Comparison of ENCODE assay signal across 8 cellular contexts in the genomic region with DNA sequence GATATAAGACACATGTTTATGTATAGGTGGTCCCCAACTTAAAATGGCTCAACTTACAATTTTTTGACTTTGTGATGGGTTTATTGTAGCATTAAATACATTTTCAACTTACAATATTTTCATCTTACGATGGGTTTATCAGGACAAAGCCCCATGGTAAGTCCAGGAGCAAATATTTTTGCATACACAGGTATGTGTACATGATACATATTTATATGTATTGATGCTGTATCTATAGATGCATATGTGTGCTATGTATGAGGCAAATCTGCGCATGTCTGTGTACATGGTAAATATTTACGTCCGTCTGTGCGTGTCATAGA. TPM values are rescaled to one million over a fixed set of nuclear protein-coding genes. Genes with fewer than 3 reads are reported as not detected.
DNase-seq lines count a peak whose midpoint lies in the region; ATAC-seq and TF ChIP-seq lines count a peak whose summit lies in the region.

No MANE protein-coding gene starts in this region.

- H4K20me1 ChIP-seq in SU-DHL-6 (ENCODE audit: low read depth, low read length) = peaks cover 4% of the 10 kb centered on the region; the same call in 1 of the 2 replicates

- DNase-seq in fibroblast of villous mesenchyme (ENCODE audit: low read depth) (no peak), skeletal muscle cell (ENCODE audit: low read depth) (no peak), glomerular visceral epithelial cell (ENCODE audit: extremely low spot score) (no peak)

- H3K79me2 ChIP-seq in SU-DHL-6 (ENCODE audit: insufficient read depth, low read length) = peaks cover 40% of the 10 kb centered on the region

- peak overlapping the region; percentile 98 for H2AFZ ChIP-seq in SU-DHL-6 (ENCODE audit: low read depth, low read length, severe bottlenecking)

- no peaks in the 10 kb centered on the region for H3K36me3 ChIP-seq in SU-DHL-6 (ENCODE audit: low read length)

- no peaks in the 10 kb centered on the region for H3K9me2 ChIP-seq in SU-DHL-6 (replicated peaks; ENCODE audit: insufficient read depth, low read length)

- H3K9ac ChIP-seq in SU-DHL-6 (ENCODE audit: low read length) = peak overlapping the region; percentile 38; the same call in 1 of the 2 replicates

- no peaks in the 10 kb centered on the region for H3K27me3 ChIP-seq in SU-DHL-6 (ENCODE audit: low read length)

- H3K4me3 ChIP-seq in SU-DHL-6 (ENCODE audit: insufficient read depth, low read length, poor library complexity, severe bottlenecking) (peak overlapping the region; percentile 46), fibroblast of villous mesenchyme (ENCODE audit: low read depth, low read length) (peak overlapping the region; percentile 63), skeletal muscle cell (ENCODE audit: low read depth, low read length) (peak overlapping the region; percentile 58)

- ATAC-seq in GM18508 (IDR thresholded peaks at IDR 0.05; ENCODE audit: insufficient read depth, unreplicated experiment) (peak; percentile 42), HG02623 (IDR thresholded peaks at IDR 0.05; ENCODE audit: unreplicated experiment) (no peak), HG03457 (IDR thresholded peaks at IDR 0.05; ENCODE audit: unreplicated experiment) (no peak)
- ATAC-seq in activated CD4-positive, CD25-positive, alpha-beta regulatory T cell treated with anti-CD3 and anti-CD28 coated beads, Interleukin-2, amount 50 U/mL, for 24 hours = no peak

- peak overlapping the region; percentile 52 for H3K27ac ChIP-seq in SU-DHL-6 (ENCODE audit: low read depth, low read length)

- H3F3A ChIP-seq in SU-DHL-6 (ENCODE audit: insufficient read depth) = peaks cover 9% of the 10 kb centered on the region

- TF ChIP-seq CTCF in SU-DHL-6 (IDR thresholded peaks at IDR 0.05; ENCODE audit: insufficient read depth, low read length, poor library complexity, severe bottlenecking) = no peak
- no peak for TF ChIP-seq CTCF in fibroblast of villous mesenchyme (IDR thresholded peaks at IDR 0.05; ENCODE audit: insufficient read depth, low read depth, low read length)

- peak overlapping the region; percentile 52 for H3K4me2 ChIP-seq in SU-DHL-6 (ENCODE audit: low read depth, low read length, poor library complexity, severe bottlenecking)

- H3K9me3 ChIP-seq in SU-DHL-6 (ENCODE audit: insufficient read depth, low read length) = no peaks in the 10 kb centered on the region

RNA-seq across cellular contexts. Expression of a gene that starts 0.7 kb away (rescaled TPM):
- 92.8 and 150 TPM in 2 replicates for total RNA-seq in fibroblast of villous mesenchyme
